ENCODE assay signal across 8 cellular contexts in the genomic region with DNA sequence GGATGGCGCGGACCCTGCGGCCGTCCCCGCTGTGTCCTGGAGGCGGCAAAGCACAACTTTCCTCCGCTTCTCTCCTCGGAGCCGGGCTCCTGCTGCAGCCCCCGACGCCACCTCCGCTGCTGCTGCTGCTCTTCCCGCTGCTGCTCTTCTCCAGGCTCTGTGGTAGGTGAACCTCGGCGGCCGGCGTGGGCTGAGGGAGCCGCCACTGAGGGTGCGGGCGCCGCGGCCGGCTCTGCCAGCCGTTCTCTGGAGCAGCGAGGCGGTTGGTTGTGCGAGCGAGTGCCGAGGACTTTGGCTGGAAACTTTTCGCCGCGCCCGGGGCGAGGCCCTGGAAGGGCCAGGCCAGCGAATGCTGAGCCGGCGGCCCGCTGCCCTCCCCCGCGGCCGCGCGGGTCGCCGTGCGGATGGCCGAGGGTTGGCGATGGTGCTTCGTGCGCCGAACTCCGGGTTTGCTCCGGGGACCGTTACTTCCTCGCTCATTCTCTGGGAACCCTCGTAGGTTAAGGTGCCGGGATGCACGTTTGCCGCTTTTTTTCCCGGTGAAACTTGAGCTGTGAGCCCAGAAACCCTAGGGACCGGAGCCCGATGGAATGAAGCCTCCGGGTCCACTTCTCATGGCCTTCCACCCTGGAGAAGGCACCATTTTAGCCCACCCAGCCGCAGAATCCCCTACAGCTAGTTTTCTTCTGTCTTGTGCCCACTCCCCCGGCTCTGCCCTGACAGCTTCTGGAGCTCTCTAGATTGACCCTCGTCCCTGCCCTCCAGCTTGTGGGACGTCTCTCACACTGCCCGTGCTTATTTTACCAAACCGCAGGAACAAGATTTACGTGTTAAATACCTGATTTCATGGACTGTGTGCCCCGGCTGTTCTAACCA. TPM values are rescaled to one million over a fixed set of nuclear protein-coding genes. Genes with fewer than 3 reads are reported as not detected.
DNase-seq lines count a peak whose midpoint lies in the region; ATAC-seq and TF ChIP-seq lines count a peak whose summit lies in the region.

No MANE protein-coding gene starts in this region.

- peaks cover 12% of the 10 kb centered on the region for H3K4me1 Mint-ChIP-seq in Calu3 (ENCODE audit: low read depth, unreplicated experiment)

- H3K9me3 Mint-ChIP-seq in Calu3 (ENCODE audit: low read depth, unreplicated experiment), result no peaks in the 10 kb centered on the region
- no peaks in the 10 kb centered on the region for H3K9me3 Mint-ChIP-seq in activated naive CD4-positive, alpha-beta T cell treated with anti-CD3 and anti-CD28 coated beads, Interleukin-2, amount 50 U/mL, for 72 hours

- BruUV-seq in Calu3 (replicated peaks; lab: Mats Ljungman, UMichigan), result no TSS peak

- H3K27ac Mint-ChIP-seq in Calu3 (ENCODE audit: unreplicated experiment), result peak overlapping the region; percentile 89
- peak overlapping the region in 1 of 2 donors; percentile 68 for H3K27ac Mint-ChIP-seq in activated naive CD4-positive, alpha-beta T cell treated with anti-CD3 and anti-CD28 coated beads, Interleukin-2, amount 50 U/mL, for 72 hours

- TF ChIP-seq POLR2A in prostate gland (IDR thresholded peaks at IDR 0.05), result no peak

- H3K4me1 ChIP-seq in right cardiac atrium (ENCODE audit: control insufficient read depth, insufficient read depth, low read length) (no peaks in the 10 kb centered on the region), prostate gland (replicated peaks) (no peaks in the 10 kb centered on the region)

- no peaks in the 10 kb centered on the region for H3K36me3 ChIP-seq in prostate gland

- H3K27ac ChIP-seq in right cardiac atrium (ENCODE audit: low read length) (peak overlapping the region; percentile 76), prostate gland (peak overlapping the region; percentile 91 to 94)

- TF ChIP-seq CTCF in Calu3 (IDR thresholded peaks at IDR 0.05; ENCODE audit: unreplicated experiment) (no peak), prostate gland (IDR thresholded peaks at IDR 0.05) (no peak)

- intact Hi-C loops in Calu3 (cut with micrococcal nuclease; ENCODE audit: unreplicated experiment), result loop anchor here (2.0 to 10.0 kb wide), 7 partner anchors 17 to 1267 kb away; no protein-coding TSS in a partner anchor
- intact Hi-C loops in right cardiac atrium (cut with DNase I), result no loop called here
- intact Hi-C loops in prostate gland (cut with DNase I), result no loop called here

- peak; percentile 23 for DNase-seq in Calu3
- peak; percentile 53 for DNase-seq in NCI-H1105 (lab: John Stamatoyannopoulos, UW)
- DNase-seq in activated naive CD4-positive, alpha-beta T cell treated with anti-CD3 and anti-CD28 coated beads, Interleukin-2, amount 50 U/mL, for 72 hours (ENCODE audit: low spot score in 2 of 2), result peak; percentile 28 to 58
- DNase-seq in right cardiac atrium, result peak; percentile 36 to 80 (median 77)
- peak; percentile 11 for DNase-seq in prostate gland (ENCODE audit: low spot score)
- DNase-seq in NCI-H510A treated with DMSO at 0.1 percent for 48 hours (lab: John Stamatoyannopoulos, UW), result no peak
- DNase-seq in NCI-H2029 (lab: John Stamatoyannopoulos, UW), result no peak

- CTCF ChIA-PET in Calu3 (lab: Charles Lee), result interaction anchor here (0.6 to 0.7 kb wide), 2 partner anchors 324 to 1173 kb away, joined by 3 to 12 read pairs; no protein-coding TSS in a partner anchor

- ATAC-seq in GM21825 (IDR thresholded peaks at IDR 0.05; ENCODE audit: unreplicated experiment) (peak; percentile 36), right cardiac atrium (peak; percentile 24 to 28)
- ATAC-seq in activated naive CD4-positive, alpha-beta T cell treated with anti-CD3 and anti-CD28 coated beads, Interleukin-2, amount 50 U/mL, for 72 hours, result peak; percentile 39 to 43

- under 1% methylated on average over 71 of the region's 71 CpGs for WGBS in right cardiac atrium
- WGBS in prostate gland, result under 1% methylated on average over 47 of the region's 71 CpGs

- no peaks in the 10 kb centered on the region for H3K27me3 Mint-ChIP-seq in Calu3 (ENCODE audit: unreplicated experiment)

- H3K27me3 ChIP-seq in right cardiac atrium (ENCODE audit: control insufficient read depth, insufficient read depth) (no peaks in the 10 kb centered on the region), prostate gland (replicated peaks; ENCODE audit: insufficient read depth) (no peaks in the 10 kb centered on the region)

- H3K4me3 ChIP-seq in right cardiac atrium (ENCODE audit: low read length), result peak overlapping the region; percentile 94
- peak overlapping the region; percentile 77 to 89 for H3K4me3 ChIP-seq in prostate gland

- no peaks in the 10 kb centered on the region for H3K9me3 ChIP-seq in right cardiac atrium (ENCODE audit: control insufficient read depth, low read length)
- no peaks in the 10 kb centered on the region for H3K9me3 ChIP-seq in prostate gland

- peaks cover 62% of the 10 kb centered on the region for H3K36me3 Mint-ChIP-seq in Calu3 (ENCODE audit: insufficient read depth, unreplicated experiment)
- peaks cover 5 to 13% of the 10 kb centered on the region in 2 donors for H3K36me3 Mint-ChIP-seq in activated naive CD4-positive, alpha-beta T cell treated with anti-CD3 and anti-CD28 coated beads, Interleukin-2, amount 50 U/mL, for 72 hours

- H3K4me3 Mint-ChIP-seq in Calu3 (ENCODE audit: low read depth, unreplicated experiment), result peak overlapping the region; percentile 86

RNA-seq across cellular contexts. Expression of gene NECTIN3, which starts 0.6 kb away (rescaled TPM):
- 110 and 128 TPM in 2 replicates for total RNA-seq in Calu3 (2022)
- 1 to 10 TPM; 3.5 to 5.9 TPM for total RNA-seq in activated naive CD4-positive, alpha-beta T cell treated with anti-CD3 and anti-CD28 coated beads, Interleukin-2, amount 50 U/mL, for 72 hours
- 10 to 100 TPM; 13.3 to 16.7 (median 15.4) TPM for total RNA-seq in right cardiac atrium
- polyA plus RNA-seq in right cardiac atrium, result 3.8 TPM
- 10 to 100 TPM; 25.3 to 63.8 TPM for total RNA-seq in prostate gland

Comparison
In these comparisons a context has a peak if more than half of its experiments do, and no peak if none do; other contexts are left out.
1. DNase-seq: peak in Calu3 (single experiment), NCI-H1105 (single experiment), activated naive CD4-positive, alpha-beta T cell treated with anti-CD3 and anti-CD28 coated beads, Interleukin-2, amount 50 U/mL, for 72 hours (2 of 2), right cardiac atrium (3 of 3) and prostate gland (single experiment); none in NCI-H510A treated with DMSO at 0.1 percent for 48 hours (single experiment) and NCI-H2029 (single experiment).
2. Peak in every context shown above with its lines, with median percentiles within 50 percentile points of each other: ATAC-seq.